4 cellular contexts compared by ENCODE assay signal in the genomic region with DNA sequence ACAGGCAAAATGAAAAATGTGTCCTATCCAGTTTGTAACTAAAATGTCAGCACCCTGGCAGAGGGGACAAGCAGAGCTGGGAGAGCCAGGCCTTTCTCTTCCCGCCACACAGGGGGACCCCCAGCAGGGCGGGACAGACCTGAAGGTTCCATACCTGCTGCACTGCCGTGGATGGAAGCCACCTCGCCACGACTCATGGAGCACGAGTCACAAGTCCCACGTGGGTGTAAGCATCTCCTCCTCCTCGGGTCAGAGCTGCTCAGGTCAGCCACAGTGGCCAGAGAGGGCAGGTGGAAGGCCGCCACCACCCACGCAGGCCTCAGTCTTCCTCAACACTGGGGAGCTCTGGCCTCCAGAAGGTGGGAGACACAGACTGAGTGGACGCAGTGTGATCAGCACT.
A peak's percentile ranks its signal among the peaks of the same experiment; 100 is the strongest.
TF ChIP-seq lines count a peak whose summit lies in the region.

No MANE protein-coding gene starts in this region.

TF ChIP-seq in HCT116, 20 proteins besides CTCF, POLR2A, EP300 and RAD21:
- peak; percentile 51 for TF ChIP-seq FOSL1 (IDR thresholded peaks at IDR 0.05; ENCODE audit: low read depth)
- peak; percentile 64; the same call in 1 of the 2 replicates for TF ChIP-seq EGR1 (IDR thresholded peaks at IDR 0.05; ENCODE audit: low read depth)
- no peak for TF ChIP-seq SP1 (IDR thresholded peaks at IDR 0.05; ENCODE audit: low read depth)
- TF ChIP-seq, protein P1, sequence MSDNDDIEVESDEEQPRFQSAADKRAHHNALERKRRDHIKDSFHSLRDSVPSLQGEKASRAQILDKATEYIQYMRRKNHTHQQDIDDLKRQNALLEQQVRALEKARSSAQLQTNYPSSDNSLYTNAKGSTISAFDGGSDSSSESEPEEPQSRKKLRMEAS (IDR thresholded peaks at IDR 0.05): peak; percentile 36; the same call in 1 of the 2 replicates
- TF ChIP-seq, protein P2, sequence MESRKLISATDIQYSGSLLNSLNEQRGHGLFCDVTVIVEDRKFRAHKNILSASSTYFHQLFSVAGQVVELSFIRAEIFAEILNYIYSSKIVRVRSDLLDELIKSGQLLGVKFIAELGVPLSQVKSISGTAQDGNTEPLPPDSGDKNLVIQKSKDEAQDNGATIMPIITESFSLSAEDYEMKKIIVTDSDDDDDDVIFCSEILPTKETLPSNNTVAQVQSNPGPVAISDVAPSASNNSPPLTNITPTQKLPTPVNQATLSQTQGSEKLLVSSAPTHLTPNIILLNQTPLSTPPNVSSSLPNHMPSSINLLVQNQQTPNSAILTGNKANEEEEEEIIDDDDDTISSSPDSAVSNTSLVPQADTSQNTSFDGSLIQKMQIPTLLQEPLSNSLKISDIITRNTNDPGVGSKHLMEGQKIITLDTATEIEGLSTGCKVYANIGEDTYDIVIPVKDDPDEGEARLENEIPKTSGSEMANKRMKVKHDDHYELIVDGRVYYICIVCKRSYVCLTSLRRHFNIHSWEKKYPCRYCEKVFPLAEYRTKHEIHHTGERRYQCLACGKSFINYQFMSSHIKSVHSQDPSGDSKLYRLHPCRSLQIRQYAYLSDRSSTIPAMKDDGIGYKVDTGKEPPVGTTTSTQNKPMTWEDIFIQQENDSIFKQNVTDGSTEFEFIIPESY (IDR thresholded peaks at IDR 0.05; ENCODE audit: extremely low read depth, insufficient replicate concordance, low read length): no peak
- peak; percentile 24; the same call in 1 of the 2 replicates for TF ChIP-seq JUND (IDR thresholded peaks at IDR 0.05)

TF ChIP-seq in H1, 55 proteins besides CTCF, POLR2A, EP300 and RAD21:
- TF ChIP-seq SP2 (IDR thresholded peaks at IDR 0.05; ENCODE audit: low read length) (no peak), CBX8 (IDR thresholded peaks at IDR 0.05; ENCODE audit: borderline replicate concordance, low read depth, low read length) (no peak), TCF12 (IDR thresholded peaks at IDR 0.05; ENCODE audit: low read depth, low read length) (no peak), GABPA (IDR thresholded peaks at IDR 0.05; ENCODE audit: borderline replicate concordance, insufficient read depth, low read length) (no peak), KDM4A (IDR thresholded peaks at IDR 0.05; ENCODE audit: low read depth, low read length, severe bottlenecking) (no peak), TBP (IDR thresholded peaks at IDR 0.05; ENCODE audit: low read depth, low read length) (no peak), ZNF274 (IDR thresholded peaks at IDR 0.05; ENCODE audit: borderline replicate concordance, extremely low read depth, low read length) (no peak), KDM1A (IDR thresholded peaks at IDR 0.05; ENCODE audit: borderline replicate concordance, low read length) (no peak), NRF1 (IDR thresholded peaks at IDR 0.05; ENCODE audit: low read depth, low read length) (no peak), RBBP5 (IDR thresholded peaks at IDR 0.05; ENCODE audit: borderline replicate concordance, low read depth, low read length) (no peak), TEAD4 (IDR thresholded peaks at IDR 0.05; ENCODE audit: low read depth, low read length) (no peak)
- TF ChIP-seq, protein P3, sequence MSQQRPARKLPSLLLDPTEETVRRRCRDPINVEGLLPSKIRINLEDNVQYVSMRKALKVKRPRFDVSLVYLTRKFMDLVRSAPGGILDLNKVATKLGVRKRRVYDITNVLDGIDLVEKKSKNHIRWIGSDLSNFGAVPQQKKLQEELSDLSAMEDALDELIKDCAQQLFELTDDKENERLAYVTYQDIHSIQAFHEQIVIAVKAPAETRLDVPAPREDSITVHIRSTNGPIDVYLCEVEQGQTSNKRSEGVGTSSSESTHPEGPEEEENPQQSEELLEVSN (IDR thresholded peaks at IDR 0.05): no peak

TF ChIP-seq in SK-N-SH, 30 proteins besides CTCF, POLR2A, EP300 and RAD21:
- no peak for TF ChIP-seq TCF12 (IDR thresholded peaks at IDR 0.05)
- no peak for TF ChIP-seq GATA2 (CRISPR knock-in tag; IDR thresholded peaks at IDR 0.05)
- no peak for TF ChIP-seq NFIC (IDR thresholded peaks at IDR 0.05; ENCODE audit: borderline replicate concordance)
- TF ChIP-seq SIN3A (IDR thresholded peaks at IDR 0.05; ENCODE audit: borderline replicate concordance, low read depth, low read length): no peak
- no peak for TF ChIP-seq EZH2phosphoT487 (IDR thresholded peaks at IDR 0.05; ENCODE audit: borderline replicate concordance, low read depth)
- TF ChIP-seq POLR2AphosphoS5 (IDR thresholded peaks at IDR 0.05; ENCODE audit: low read depth, low read length): no peak

TF ChIP-seq in HEK293T, 16 proteins besides CTCF, POLR2A, EP300 and RAD21:
- TF ChIP-seq FOXA1 (IDR thresholded peaks at IDR 0.05) (no peak), FOXK2 (IDR thresholded peaks at IDR 0.05) (no peak), TARDBP (IDR thresholded peaks at IDR 0.05) (no peak), LEF1 (IDR thresholded peaks at IDR 0.05; ENCODE audit: borderline replicate concordance) (no peak), ELF4 (IDR thresholded peaks at IDR 0.05) (no peak), BHLHE40 (IDR thresholded peaks at IDR 0.05; ENCODE audit: borderline replicate concordance) (no peak), SUZ12 (IDR thresholded peaks at IDR 0.05) (no peak), FOXM1 (IDR thresholded peaks at IDR 0.05; ENCODE audit: borderline replicate concordance) (no peak), ZNF384 (IDR thresholded peaks at IDR 0.05) (no peak), SP1 (IDR thresholded peaks at IDR 0.05) (no peak), NFRKB (IDR thresholded peaks at IDR 0.05) (no peak), ARNT (IDR thresholded peaks at IDR 0.05) (no peak), HDGF (IDR thresholded peaks at IDR 0.05; ENCODE audit: borderline replicate concordance) (no peak), CTBP1 (IDR thresholded peaks at IDR 0.05; ENCODE audit: borderline replicate concordance) (no peak), L3MBTL2 (conservative IDR thresholded peaks at IDR 0.05) (no peak)
- TF ChIP-seq, protein P4, sequence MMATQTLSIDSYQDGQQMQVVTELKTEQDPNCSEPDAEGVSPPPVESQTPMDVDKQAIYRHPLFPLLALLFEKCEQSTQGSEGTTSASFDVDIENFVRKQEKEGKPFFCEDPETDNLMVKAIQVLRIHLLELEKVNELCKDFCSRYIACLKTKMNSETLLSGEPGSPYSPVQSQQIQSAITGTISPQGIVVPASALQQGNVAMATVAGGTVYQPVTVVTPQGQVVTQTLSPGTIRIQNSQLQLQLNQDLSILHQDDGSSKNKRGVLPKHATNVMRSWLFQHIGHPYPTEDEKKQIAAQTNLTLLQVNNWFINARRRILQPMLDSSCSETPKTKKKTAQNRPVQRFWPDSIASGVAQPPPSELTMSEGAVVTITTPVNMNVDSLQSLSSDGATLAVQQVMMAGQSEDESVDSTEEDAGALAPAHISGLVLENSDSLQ (IDR thresholded peaks at IDR 0.05): no peak
